1 cellular context compared by ENCODE assay signal in the genomic region with DNA sequence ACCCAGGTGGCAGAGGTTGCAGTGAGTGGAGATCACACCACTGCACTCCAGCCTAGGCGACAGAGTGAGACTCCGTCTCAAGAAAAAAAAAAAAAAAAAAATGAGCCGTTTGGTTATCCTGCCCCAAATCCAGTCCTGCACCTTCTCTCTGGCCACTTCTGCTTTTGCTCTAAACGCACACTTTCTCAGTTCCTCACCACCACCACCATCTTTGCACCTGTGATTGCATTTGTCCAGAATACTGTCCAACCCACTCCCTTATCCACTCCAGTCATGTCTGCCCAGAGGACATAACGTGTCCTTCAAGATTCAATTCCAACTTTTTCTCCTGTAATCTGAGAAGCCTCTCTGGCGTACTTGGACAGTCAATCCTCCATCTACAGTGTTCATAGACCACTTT.
TF ChIP-seq lines count a peak whose summit lies in the region.

No MANE protein-coding gene starts in this region.

TF ChIP-seq in GM12878, 131 proteins besides CTCF, POLR2A, EP300 and RAD21 (continued from another document and continues in another):
- TF ChIP-seq, protein P1, sequence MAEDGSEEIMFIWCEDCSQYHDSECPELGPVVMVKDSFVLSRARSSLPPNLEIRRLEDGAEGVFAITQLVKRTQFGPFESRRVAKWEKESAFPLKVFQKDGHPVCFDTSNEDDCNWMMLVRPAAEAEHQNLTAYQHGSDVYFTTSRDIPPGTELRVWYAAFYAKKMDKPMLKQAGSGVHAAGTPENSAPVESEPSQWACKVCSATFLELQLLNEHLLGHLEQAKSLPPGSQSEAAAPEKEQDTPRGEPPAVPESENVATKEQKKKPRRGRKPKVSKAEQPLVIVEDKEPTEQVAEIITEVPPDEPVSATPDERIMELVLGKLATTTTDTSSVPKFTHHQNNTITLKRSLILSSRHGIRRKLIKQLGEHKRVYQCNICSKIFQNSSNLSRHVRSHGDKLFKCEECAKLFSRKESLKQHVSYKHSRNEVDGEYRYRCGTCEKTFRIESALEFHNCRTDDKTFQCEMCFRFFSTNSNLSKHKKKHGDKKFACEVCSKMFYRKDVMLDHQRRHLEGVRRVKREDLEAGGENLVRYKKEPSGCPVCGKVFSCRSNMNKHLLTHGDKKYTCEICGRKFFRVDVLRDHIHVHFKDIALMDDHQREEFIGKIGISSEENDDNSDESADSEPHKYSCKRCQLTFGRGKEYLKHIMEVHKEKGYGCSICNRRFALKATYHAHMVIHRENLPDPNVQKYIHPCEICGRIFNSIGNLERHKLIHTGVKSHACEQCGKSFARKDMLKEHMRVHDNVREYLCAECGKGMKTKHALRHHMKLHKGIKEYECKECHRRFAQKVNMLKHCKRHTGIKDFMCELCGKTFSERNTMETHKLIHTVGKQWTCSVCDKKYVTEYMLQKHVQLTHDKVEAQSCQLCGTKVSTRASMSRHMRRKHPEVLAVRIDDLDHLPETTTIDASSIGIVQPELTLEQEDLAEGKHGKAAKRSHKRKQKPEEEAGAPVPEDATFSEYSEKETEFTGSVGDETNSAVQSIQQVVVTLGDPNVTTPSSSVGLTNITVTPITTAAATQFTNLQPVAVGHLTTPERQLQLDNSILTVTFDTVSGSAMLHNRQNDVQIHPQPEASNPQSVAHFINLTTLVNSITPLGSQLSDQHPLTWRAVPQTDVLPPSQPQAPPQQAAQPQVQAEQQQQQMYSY (CRISPR knock-in tag; IDR thresholded peaks at IDR 0.05): no peak
- TF ChIP-seq TAF1 (IDR thresholded peaks at IDR 0.05; ENCODE audit: borderline replicate concordance, low read depth, low read length): no peak
- peak; percentile 94 for TF ChIP-seq TCF12 (IDR thresholded peaks at IDR 0.05; ENCODE audit: low read depth, low read length)
- no peak for TF ChIP-seq ZNF207 (IDR thresholded peaks at IDR 0.05; ENCODE audit: borderline replicate concordance)
- no peak for TF ChIP-seq JUNB (IDR thresholded peaks at IDR 0.05)
- TF ChIP-seq CHD2 (IDR thresholded peaks at IDR 0.05; ENCODE audit: borderline replicate concordance, low read depth, low read length): no peak
- no peak for TF ChIP-seq CBX5 (IDR thresholded peaks at IDR 0.05; ENCODE audit: low read depth)
- TF ChIP-seq RELA (IDR thresholded peaks at IDR 0.05; ENCODE audit: borderline replicate concordance, partially characterized antibody): no peak
- TF ChIP-seq, protein P2, sequence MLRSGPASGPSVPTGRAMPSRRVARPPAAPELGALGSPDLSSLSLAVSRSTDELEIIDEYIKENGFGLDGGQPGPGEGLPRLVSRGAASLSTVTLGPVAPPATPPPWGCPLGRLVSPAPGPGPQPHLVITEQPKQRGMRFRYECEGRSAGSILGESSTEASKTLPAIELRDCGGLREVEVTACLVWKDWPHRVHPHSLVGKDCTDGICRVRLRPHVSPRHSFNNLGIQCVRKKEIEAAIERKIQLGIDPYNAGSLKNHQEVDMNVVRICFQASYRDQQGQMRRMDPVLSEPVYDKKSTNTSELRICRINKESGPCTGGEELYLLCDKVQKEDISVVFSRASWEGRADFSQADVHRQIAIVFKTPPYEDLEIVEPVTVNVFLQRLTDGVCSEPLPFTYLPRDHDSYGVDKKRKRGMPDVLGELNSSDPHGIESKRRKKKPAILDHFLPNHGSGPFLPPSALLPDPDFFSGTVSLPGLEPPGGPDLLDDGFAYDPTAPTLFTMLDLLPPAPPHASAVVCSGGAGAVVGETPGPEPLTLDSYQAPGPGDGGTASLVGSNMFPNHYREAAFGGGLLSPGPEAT (IDR thresholded peaks at IDR 0.05; ENCODE audit: low read depth): peak; percentile 48; the same call in 1 of the 2 replicates
- no peak for TF ChIP-seq POLR2AphosphoS5 (IDR thresholded peaks at IDR 0.05; ENCODE audit: low read length)
- no peak for TF ChIP-seq PAX8 (IDR thresholded peaks at IDR 0.05)
- TF ChIP-seq BRCA1 (IDR thresholded peaks at IDR 0.05; ENCODE audit: low read depth, low read length): no peak
- TF ChIP-seq, protein P3, sequence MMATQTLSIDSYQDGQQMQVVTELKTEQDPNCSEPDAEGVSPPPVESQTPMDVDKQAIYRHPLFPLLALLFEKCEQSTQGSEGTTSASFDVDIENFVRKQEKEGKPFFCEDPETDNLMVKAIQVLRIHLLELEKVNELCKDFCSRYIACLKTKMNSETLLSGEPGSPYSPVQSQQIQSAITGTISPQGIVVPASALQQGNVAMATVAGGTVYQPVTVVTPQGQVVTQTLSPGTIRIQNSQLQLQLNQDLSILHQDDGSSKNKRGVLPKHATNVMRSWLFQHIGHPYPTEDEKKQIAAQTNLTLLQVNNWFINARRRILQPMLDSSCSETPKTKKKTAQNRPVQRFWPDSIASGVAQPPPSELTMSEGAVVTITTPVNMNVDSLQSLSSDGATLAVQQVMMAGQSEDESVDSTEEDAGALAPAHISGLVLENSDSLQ (IDR thresholded peaks at IDR 0.05): no peak
- no peak for TF ChIP-seq MEF2A (IDR thresholded peaks at IDR 0.05; ENCODE audit: insufficient read depth, low read depth, low read length)
- TF ChIP-seq SMARCA5 (IDR thresholded peaks at IDR 0.05): no peak
- no peak for TF ChIP-seq FOXM1 (IDR thresholded peaks at IDR 0.05; ENCODE audit: low read depth, low read length)
- TF ChIP-seq, protein P4, sequence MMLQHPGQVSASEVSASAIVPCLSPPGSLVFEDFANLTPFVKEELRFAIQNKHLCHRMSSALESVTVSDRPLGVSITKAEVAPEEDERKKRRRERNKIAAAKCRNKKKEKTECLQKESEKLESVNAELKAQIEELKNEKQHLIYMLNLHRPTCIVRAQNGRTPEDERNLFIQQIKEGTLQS (IDR thresholded peaks at IDR 0.05; ENCODE audit: borderline replicate concordance, extremely low read depth, low read depth, low read length): no peak
- TF ChIP-seq ZNF24 (IDR thresholded peaks at IDR 0.05): no peak
- 0 out of 2 replicates have a peak, but pooled peaks have one; percentile 38 for TF ChIP-seq HDGF (IDR thresholded peaks at IDR 0.05)
- TF ChIP-seq RB1 (IDR thresholded peaks at IDR 0.05; ENCODE audit: borderline replicate concordance): no peak
- TF ChIP-seq SRF (IDR thresholded peaks at IDR 0.05; ENCODE audit: low read depth in 2 of 2, low read length in 2 of 2): peak in 1 of 2 experiments; percentile 71; a peak in 1 of 4 replicates
- peak; percentile 44 to 76; a peak in 3 of 4 replicates for TF ChIP-seq BHLHE40 (IDR thresholded peaks at IDR 0.05; ENCODE audit: borderline replicate concordance in 1 of 2, low read depth in 2 of 2, low read length in 1 of 2)
- no peak for TF ChIP-seq TBL1XR1 (IDR thresholded peaks at IDR 0.05; ENCODE audit: low read depth, low read length)
- TF ChIP-seq IRF3 (IDR thresholded peaks at IDR 0.05): no peak
- TF ChIP-seq IRF4 (IDR thresholded peaks at IDR 0.05; ENCODE audit: low read depth, low read length): peak; percentile 77
- TF ChIP-seq ZZZ3 (IDR thresholded peaks at IDR 0.05; ENCODE audit: control insufficient read depth, insufficient read length, low read depth): no peak
- peak; percentile 64 for TF ChIP-seq IKZF1 (conservative IDR thresholded peaks at IDR 0.05)
- no peak for TF ChIP-seq TARDBP (IDR thresholded peaks at IDR 0.05; ENCODE audit: borderline replicate concordance)
- TF ChIP-seq NBN (IDR thresholded peaks at IDR 0.05): peak; percentile 55
- TF ChIP-seq, protein P5, sequence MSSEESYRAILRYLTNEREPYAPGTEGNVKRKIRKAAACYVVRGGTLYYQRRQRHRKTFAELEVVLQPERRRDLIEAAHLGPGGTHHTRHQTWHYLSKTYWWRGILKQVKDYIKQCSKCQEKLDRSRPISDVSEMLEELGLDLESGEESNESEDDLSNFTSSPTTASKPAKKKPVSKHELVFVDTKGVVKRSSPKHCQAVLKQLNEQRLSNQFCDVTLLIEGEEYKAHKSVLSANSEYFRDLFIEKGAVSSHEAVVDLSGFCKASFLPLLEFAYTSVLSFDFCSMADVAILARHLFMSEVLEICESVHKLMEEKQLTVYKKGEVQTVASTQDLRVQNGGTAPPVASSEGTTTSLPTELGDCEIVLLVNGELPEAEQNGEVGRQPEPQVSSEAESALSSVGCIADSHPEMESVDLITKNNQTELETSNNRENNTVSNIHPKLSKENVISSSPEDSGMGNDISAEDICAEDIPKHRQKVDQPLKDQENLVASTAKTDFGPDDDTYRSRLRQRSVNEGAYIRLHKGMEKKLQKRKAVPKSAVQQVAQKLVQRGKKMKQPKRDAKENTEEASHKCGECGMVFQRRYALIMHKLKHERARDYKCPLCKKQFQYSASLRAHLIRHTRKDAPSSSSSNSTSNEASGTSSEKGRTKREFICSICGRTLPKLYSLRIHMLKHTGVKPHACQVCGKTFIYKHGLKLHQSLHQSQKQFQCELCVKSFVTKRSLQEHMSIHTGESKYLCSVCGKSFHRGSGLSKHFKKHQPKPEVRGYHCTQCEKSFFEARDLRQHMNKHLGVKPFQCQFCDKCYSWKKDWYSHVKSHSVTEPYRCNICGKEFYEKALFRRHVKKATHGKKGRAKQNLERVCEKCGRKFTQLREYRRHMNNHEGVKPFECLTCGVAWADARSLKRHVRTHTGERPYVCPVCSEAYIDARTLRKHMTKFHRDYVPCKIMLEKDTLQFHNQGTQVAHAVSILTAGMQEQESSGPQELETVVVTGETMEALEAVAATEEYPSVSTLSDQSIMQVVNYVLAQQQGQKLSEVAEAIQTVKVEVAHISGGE (CRISPR knock-in tag; IDR thresholded peaks at IDR 0.05): no peak
- no peak for TF ChIP-seq KAT2A (conservative IDR thresholded peaks at IDR 0.05; ENCODE audit: control insufficient read depth, low read depth, low read length)
- no peak for TF ChIP-seq SMAD1 (IDR thresholded peaks at IDR 0.05; ENCODE audit: low read depth, partially characterized antibody)
- TF ChIP-seq ZBTB33 (IDR thresholded peaks at IDR 0.05): no peak
- no peak for TF ChIP-seq NKRF (conservative IDR thresholded peaks at IDR 0.05)
- no peak for TF ChIP-seq CBFB (IDR thresholded peaks at IDR 0.05; ENCODE audit: low read depth)
- TF ChIP-seq, protein P6, sequence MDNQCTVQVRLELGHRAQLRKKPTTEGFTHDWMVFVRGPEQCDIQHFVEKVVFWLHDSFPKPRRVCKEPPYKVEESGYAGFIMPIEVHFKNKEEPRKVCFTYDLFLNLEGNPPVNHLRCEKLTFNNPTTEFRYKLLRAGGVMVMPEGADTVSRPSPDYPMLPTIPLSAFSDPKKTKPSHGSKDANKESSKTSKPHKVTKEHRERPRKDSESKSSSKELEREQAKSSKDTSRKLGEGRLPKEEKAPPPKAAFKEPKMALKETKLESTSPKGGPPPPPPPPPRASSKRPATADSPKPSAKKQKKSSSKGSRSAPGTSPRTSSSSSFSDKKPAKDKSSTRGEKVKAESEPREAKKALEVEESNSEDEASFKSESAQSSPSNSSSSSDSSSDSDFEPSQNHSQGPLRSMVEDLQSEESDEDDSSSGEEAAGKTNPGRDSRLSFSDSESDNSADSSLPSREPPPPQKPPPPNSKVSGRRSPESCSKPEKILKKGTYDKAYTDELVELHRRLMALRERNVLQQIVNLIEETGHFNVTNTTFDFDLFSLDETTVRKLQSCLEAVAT (IDR thresholded peaks at IDR 0.05): peak; percentile 50; the same call in 1 of the 2 replicates
